8 cellular contexts compared by ENCODE assay signal in genomic region chr13:101453784-101454201, GRCh38. TPM values are rescaled to one million over a fixed set of nuclear protein-coding genes. Genes with fewer than 3 reads are reported as not detected.
DNase-seq lines count a peak whose midpoint lies in the region; ATAC-seq and TF ChIP-seq lines count a peak whose summit lies in the region.

No MANE protein-coding gene starts in this region.

- H3K27me3 Mint-ChIP-seq in activated CD4-positive, alpha-beta T cell treated with anti-CD3 and anti-CD28 coated beads for 36 hours, result peaks cover 18% of the 10 kb centered on the region
- H3K27me3 Mint-ChIP-seq in activated naive CD4-positive, alpha-beta T cell treated with anti-CD3 and anti-CD28 coated beads for 36 hours (ENCODE audit: low read depth), result peaks cover 29% of the 10 kb centered on the region

- CTCF ChIA-PET in activated CD4-positive, alpha-beta T cell treated with anti-CD3 and anti-CD28 coated beads for 36 hours (lab: Charles Lee), result no interaction called here
- CTCF ChIA-PET in activated naive CD4-positive, alpha-beta T cell treated with anti-CD3 and anti-CD28 coated beads for 36 hours (lab: Charles Lee), result no interaction called here

- no peaks in the 10 kb centered on the region for H3K4me1 ChIP-seq in esophagus (ENCODE audit: control insufficient read depth in 2 of 2, insufficient read depth in 2 of 2, low read length in 1 of 2)

- ATAC-seq in activated CD4-positive, alpha-beta T cell treated with anti-CD3 and anti-CD28 coated beads for 36 hours, result no peak

- H3K4me1 Mint-ChIP-seq in activated CD4-positive, alpha-beta T cell treated with anti-CD3 and anti-CD28 coated beads for 36 hours, result no peaks in the 10 kb centered on the region
- peaks cover 7% of the 10 kb centered on the region for H3K4me1 Mint-ChIP-seq in activated naive CD4-positive, alpha-beta T cell treated with anti-CD3 and anti-CD28 coated beads for 36 hours (ENCODE audit: low read depth)

- no peak overlapping the region for H3K4me3 Mint-ChIP-seq in activated CD4-positive, alpha-beta T cell treated with anti-CD3 and anti-CD28 coated beads for 36 hours
- H3K4me3 Mint-ChIP-seq in activated naive CD4-positive, alpha-beta T cell treated with anti-CD3 and anti-CD28 coated beads for 36 hours, result no peak overlapping the region

- 6 to 8% methylated on average over 41 of the region's 41 CpGs for WGBS in esophagus, 2 donors

- H3K9me3 Mint-ChIP-seq in activated CD4-positive, alpha-beta T cell treated with anti-CD3 and anti-CD28 coated beads for 36 hours (ENCODE audit: low read depth), result no peaks in the 10 kb centered on the region
- H3K9me3 Mint-ChIP-seq in activated naive CD4-positive, alpha-beta T cell treated with anti-CD3 and anti-CD28 coated beads for 36 hours, result no peaks in the 10 kb centered on the region

- H3K27me3 ChIP-seq in esophagus (ENCODE audit: control insufficient read depth in 1 of 2, insufficient read depth in 2 of 2, low read length in 2 of 2), result no peaks in the 10 kb centered on the region

- POLR2A ChIA-PET in activated CD4-positive, alpha-beta T cell treated with anti-CD3 and anti-CD28 coated beads for 36 hours (lab: Charles Lee), result no interaction called here

- H3K36me3 Mint-ChIP-seq in activated CD4-positive, alpha-beta T cell treated with anti-CD3 and anti-CD28 coated beads for 36 hours (ENCODE audit: low read depth), result no peaks in the 10 kb centered on the region
- no peaks in the 10 kb centered on the region for H3K36me3 Mint-ChIP-seq in activated naive CD4-positive, alpha-beta T cell treated with anti-CD3 and anti-CD28 coated beads for 36 hours (ENCODE audit: low read depth)

- peak; percentile 4 for DNase-seq in activated CD4-positive, alpha-beta T cell treated with anti-CD3 and anti-CD28 coated beads for 36 hours
- no peak for DNase-seq in activated CD4-positive, alpha-beta T cell treated with anti-CD3 and anti-CD28 coated beads, Interleukin-2, amount 50 U/mL, for 48 hours
- DNase-seq in retina, result peak; percentile 17
- no peak for DNase-seq in stimulated activated CD4-positive, alpha-beta T cell treated with anti-CD3 and anti-CD28 coated beads, Interleukin-2, amount 100 ng/mL, for 48 hours
- no peak for DNase-seq in activated naive CD4-positive, alpha-beta T cell treated with anti-CD3 and anti-CD28 coated beads for 36 hours
- DNase-seq in HUDEP-2 (lab: John Stamatoyannopoulos, UW; ENCODE audit: unreplicated experiment in 76 of 76), result no peak

- no peaks in the 10 kb centered on the region for H3K9me3 ChIP-seq in esophagus (ENCODE audit: control insufficient read depth in 2 of 2, insufficient read depth in 1 of 2, low read depth in 1 of 2, low read length in 1 of 2)

- H3K27ac ChIP-seq in esophagus (ENCODE audit: low read depth in 2 of 2, low read length in 1 of 2), result peak overlapping the region in 1 of 2 donors; percentile 48

- no peaks in the 10 kb centered on the region for H3K36me3 ChIP-seq in esophagus (ENCODE audit: control insufficient read depth in 2 of 2, insufficient read depth in 2 of 2, low read length in 1 of 2)

- peak overlapping the region; percentile 54 to 59 for H3K4me3 ChIP-seq in esophagus (ENCODE audit: low read depth in 1 of 2, low read length in 2 of 2)

- no peak overlapping the region for H3K27ac Mint-ChIP-seq in activated CD4-positive, alpha-beta T cell treated with anti-CD3 and anti-CD28 coated beads for 36 hours
- no peak overlapping the region for H3K27ac Mint-ChIP-seq in activated naive CD4-positive, alpha-beta T cell treated with anti-CD3 and anti-CD28 coated beads for 36 hours

- peak; percentile 33; the same call in 1 of the 2 replicates for TF ChIP-seq CTCF in LNCAP (IDR thresholded peaks at IDR 0.05)

- intact Hi-C loops in activated CD4-positive, alpha-beta T cell treated with anti-CD3 and anti-CD28 coated beads for 36 hours (cut with DNase I, micrococcal nuclease), result no loop called here
- intact Hi-C loops in activated naive CD4-positive, alpha-beta T cell treated with anti-CD3 and anti-CD28 coated beads for 36 hours (cut with micrococcal nuclease), result no loop called here

RNA-seq across cellular contexts. Expression of gene ITGBL1, which starts 1.3 kb away (rescaled TPM):
- total RNA-seq in activated CD4-positive, alpha-beta T cell treated with anti-CD3 and anti-CD28 coated beads for 36 hours, result not detected
- polyA plus RNA-seq in esophagus, result 1 to 10 TPM in 1 of 2 donors, under 1 TPM in 1; 0.96 to 1.0 TPM
- total RNA-seq in activated naive CD4-positive, alpha-beta T cell treated with anti-CD3 and anti-CD28 coated beads for 36 hours, result not detected

RNA-seq across cellular contexts. Expression of gene NALCN, which starts 37.5 kb away (rescaled TPM):
- not detected for total RNA-seq in activated CD4-positive, alpha-beta T cell treated with anti-CD3 and anti-CD28 coated beads for 36 hours
- polyA plus RNA-seq in esophagus, result under 1 TPM; 0.04 TPM
- total RNA-seq in activated naive CD4-positive, alpha-beta T cell treated with anti-CD3 and anti-CD28 coated beads for 36 hours, result not detected

Comparison
In these comparisons a context has a peak if more than half of its experiments do, and no peak if none do; other contexts are left out.
1. DNase-seq: peak in activated CD4-positive, alpha-beta T cell treated with anti-CD3 and anti-CD28 coated beads for 36 hours (single experiment) and retina (single experiment); none in activated CD4-positive, alpha-beta T cell treated with anti-CD3 and anti-CD28 coated beads, Interleukin-2, amount 50 U/mL, for 48 hours (0 of 2), stimulated activated CD4-positive, alpha-beta T cell treated with anti-CD3 and anti-CD28 coated beads, Interleukin-2, amount 100 ng/mL, for 48 hours (0 of 2), activated naive CD4-positive, alpha-beta T cell treated with anti-CD3 and anti-CD28 coated beads for 36 hours (single experiment) and HUDEP-2 (0 of 76).